10 cellular contexts compared by ENCODE assay signal in the genomic region with DNA sequence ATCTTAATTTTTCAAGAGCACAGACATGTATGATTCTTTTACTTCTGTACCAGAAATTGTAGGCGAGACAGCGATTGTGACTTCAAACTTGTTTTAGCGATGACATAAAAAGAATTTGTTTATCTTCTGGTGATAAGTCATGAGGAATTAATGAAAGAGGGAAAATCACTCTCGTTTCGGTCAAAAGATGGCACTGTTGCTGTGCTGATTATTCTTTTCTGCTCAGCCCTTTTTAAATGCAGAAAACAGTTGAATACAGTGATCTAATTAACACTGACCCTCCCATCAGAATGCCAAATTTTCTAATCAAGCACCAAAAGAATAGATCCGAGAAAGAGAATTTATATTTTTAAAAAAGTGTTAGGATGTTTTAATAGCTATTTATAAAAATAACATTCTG. TPM values are rescaled to one million over a fixed set of nuclear protein-coding genes. Genes with fewer than 3 reads are reported as not detected.
A peak's percentile ranks its signal among the peaks of the same experiment; 100 is the strongest.
DNase-seq lines count a peak whose midpoint lies in the region; ATAC-seq, FAIRE-seq and TF ChIP-seq lines count a peak whose summit lies in the region.
"Had no signal": no experiment of that assay in that cellular context is flagged by ENCODE, and none has a peak within 500 bp of the region (broad histone marks: within the 10 kb centered on the region; RNA-seq: fewer than 3 reads in every experiment).

No MANE protein-coding gene starts in this region.

- H3K27ac ChIP-seq in Karpas-422 (ENCODE audit: low read length) (no peak overlapping the region), ascending aorta (no peak overlapping the region), kidney (ENCODE audit: low read depth in 2 of 2, low read length in 2 of 2) (no peak overlapping the region)

- H3K4me1 ChIP-seq in Karpas-422 (ENCODE audit: low read length) (peaks cover 11% of the 10 kb centered on the region), ascending aorta (no peaks in the 10 kb centered on the region), kidney (ENCODE audit: control insufficient read depth in 1 of 2, insufficient read depth in 1 of 2, low read depth in 1 of 2, low read length in 2 of 2) (no peaks in the 10 kb centered on the region)

- intact Hi-C loops in ascending aorta (cut with DNase I) = no loop called here
- intact Hi-C loops in kidney (cut with DNase I) = no loop called here

- H3K4me3 ChIP-seq in BJ (ENCODE audit: low read depth, low read length) (no peak overlapping the region), Karpas-422 (ENCODE audit: low read length) (no peak overlapping the region), ascending aorta (no peak overlapping the region), kidney (ENCODE audit: low read length in 2 of 2) (no peak overlapping the region)

- no peak for ATAC-seq in HG03439 (IDR thresholded peaks at IDR 0.05; ENCODE audit: unreplicated experiment)
- ATAC-seq in GM19023 (IDR thresholded peaks at IDR 0.05; ENCODE audit: unreplicated experiment) = no peak
- no peak for ATAC-seq in stimulated activated naive CD8-positive, alpha-beta T cell treated with anti-CD3 and anti-CD28 coated beads, Interleukin-15, Interleukin-2, amounts not matched to agents 100 U/mL and 50 U/mL, for 24 hours

- TF ChIP-seq CTCF in BJ (IDR thresholded peaks at IDR 0.05; ENCODE audit: insufficient read depth, low read depth, low read length) = peak; percentile 50
- TF ChIP-seq CTCF in ascending aorta (IDR thresholded peaks at IDR 0.05) = peak in 2 of 3 experiments; percentile 4 to 31
- peak; percentile 18 for TF ChIP-seq CTCF in kidney (IDR thresholded peaks at IDR 0.05; ENCODE audit: borderline replicate concordance, extremely low read depth, insufficient read depth)

- no peak overlapping the region for H3K9ac ChIP-seq in Karpas-422 (ENCODE audit: low read length)
- no peak overlapping the region for H3K9ac ChIP-seq in kidney (ENCODE audit: low read length in 2 of 2)

- no peaks in the 10 kb centered on the region for H3K27me3 Mint-ChIP-seq in activated CD4-positive, alpha-beta memory T cell treated with anti-CD3 and anti-CD28 coated beads, Interleukin-2, amount 10 ng/mL, durations not matched to agents 7 days and 5 days

- CTCF ChIA-PET in BJ (lab: Yijun Ruan, JAX) = no interaction called here
- CTCF ChIA-PET in activated CD4-positive, alpha-beta memory T cell treated with anti-CD3 and anti-CD28 coated beads, Interleukin-2, amount 10 ng/mL, durations not matched to agents 7 days and 5 days (lab: Charles Lee) = no interaction called here

- H3K9me3 Mint-ChIP-seq in activated CD4-positive, alpha-beta memory T cell treated with anti-CD3 and anti-CD28 coated beads, Interleukin-2, amount 10 ng/mL, durations not matched to agents 7 days and 5 days = no peaks in the 10 kb centered on the region

- no peak overlapping the region for H2AFZ ChIP-seq in Karpas-422 (ENCODE audit: low read length)

- H3K4me2 ChIP-seq in Karpas-422 (ENCODE audit: low read depth, low read length, poor library complexity, severe bottlenecking) = no peak overlapping the region

- H3K36me3 ChIP-seq in BJ (ENCODE audit: control insufficient read depth, insufficient read depth, low read length) = no peaks in the 10 kb centered on the region
- H3K36me3 ChIP-seq in Karpas-422 (ENCODE audit: insufficient read depth, low read length) = peaks cover 5% of the 10 kb centered on the region; the same call in 1 of the 2 replicates
- H3K36me3 ChIP-seq in ascending aorta = peaks cover 3 to 7% of the 10 kb centered on the region in 2 donors
- no peaks in the 10 kb centered on the region for H3K36me3 ChIP-seq in kidney (ENCODE audit: control insufficient read depth in 1 of 2, insufficient read depth in 2 of 2, low read length in 2 of 2)

- POLR2A ChIA-PET in BJ (lab: Charles Lee) = no interaction called here
- POLR2A ChIA-PET in activated CD4-positive, alpha-beta memory T cell treated with anti-CD3 and anti-CD28 coated beads, Interleukin-2, amount 10 ng/mL, durations not matched to agents 7 days and 5 days (lab: Charles Lee) = no interaction called here

- no peak for FAIRE-seq in kidney (lab: Jason Lieb, UNC)

- H3K9me2 ChIP-seq in Karpas-422 (replicated peaks; ENCODE audit: insufficient read depth, low read length) = no peaks in the 10 kb centered on the region

- no peaks in the 10 kb centered on the region for H3K4me1 Mint-ChIP-seq in activated CD4-positive, alpha-beta memory T cell treated with anti-CD3 and anti-CD28 coated beads, Interleukin-2, amount 10 ng/mL, durations not matched to agents 7 days and 5 days

- H3K79me2 ChIP-seq in Karpas-422 (ENCODE audit: low read length) = 0 out of 2 replicates have a peak, but pooled peaks cover 3% of the 10 kb centered on the region

- H3K27ac Mint-ChIP-seq in activated CD4-positive, alpha-beta memory T cell treated with anti-CD3 and anti-CD28 coated beads, Interleukin-2, amount 10 ng/mL, durations not matched to agents 7 days and 5 days = no peak overlapping the region

- H3K9me3 ChIP-seq in Karpas-422 (ENCODE audit: low read length) = no peaks in the 10 kb centered on the region
- H3K9me3 ChIP-seq in ascending aorta = no peaks in the 10 kb centered on the region
- H3K9me3 ChIP-seq in kidney (ENCODE audit: control insufficient read depth in 1 of 2, low read length in 2 of 2) = no peaks in the 10 kb centered on the region

- DNase-seq in BJ (ENCODE audit: low read depth) (no peak), Karpas-422 (peak; percentile 56), ascending aorta (ENCODE audit: low spot score in 2 of 2) (no peak), kidney (no peak)
- no peak for DNase-seq in activated CD4-positive, alpha-beta memory T cell treated with anti-CD3 and anti-CD28 coated beads, Interleukin-2, amount 10 ng/mL, durations not matched to agents 7 days and 5 days
- no peak for DNase-seq in stimulated activated naive CD8-positive, alpha-beta T cell treated with anti-CD3 and anti-CD28 coated beads, Interleukin-15, Interleukin-2, amounts not matched to agents 100 U/mL and 50 U/mL, for 24 hours
- DNase-seq: activated gamma-delta T cell treated with Interleukin-2 at 50 U/mL for 16 hours, NCI-H146 had no signal

- H3K4me3 Mint-ChIP-seq in activated CD4-positive, alpha-beta memory T cell treated with anti-CD3 and anti-CD28 coated beads, Interleukin-2, amount 10 ng/mL, durations not matched to agents 7 days and 5 days = no peak overlapping the region

- H3K27me3 ChIP-seq in BJ (ENCODE audit: control insufficient read depth, insufficient read depth, low read length) (no peaks in the 10 kb centered on the region), Karpas-422 (ENCODE audit: low read length) (no peaks in the 10 kb centered on the region), ascending aorta (no peaks in the 10 kb centered on the region)

- no peaks in the 10 kb centered on the region for H4K20me1 ChIP-seq in Karpas-422 (ENCODE audit: insufficient read depth, low read depth, low read length)

- H3K36me3 Mint-ChIP-seq in activated CD4-positive, alpha-beta memory T cell treated with anti-CD3 and anti-CD28 coated beads, Interleukin-2, amount 10 ng/mL, durations not matched to agents 7 days and 5 days (ENCODE audit: low read depth) = peaks cover 10% of the 10 kb centered on the region

RNA-seq across cellular contexts. Expression of gene NSUN3, which starts 52.6 kb away (rescaled TPM):
- 8.2 and 8.7 TPM in 2 replicates for polyA plus RNA-seq in BJ (2011; rRNA removed)
- 6.8 and 7.1 TPM in 2 replicates for polyA minus RNA-seq in BJ (2011; rRNA and poly(A)+ RNA removed)
- total RNA-seq in Karpas-422 (2014; rRNA removed; shearing (Covaris generic); ENCODE audit: low replicate concordance) = 15.3 and 36.9 TPM in 2 replicates
- total RNA-seq in ascending aorta = 17.1 TPM
- total RNA-seq in kidney = 16.3 TPM
- 6.5 TPM for polyA plus RNA-seq in kidney (ENCODE audit: insufficient read depth, low read depth, low replicate concordance)
- total RNA-seq in activated CD4-positive, alpha-beta memory T cell treated with anti-CD3 and anti-CD28 coated beads, Interleukin-2, amount 10 ng/mL, durations not matched to agents 7 days and 5 days = 10 to 100 TPM; 15.2 to 16.1 TPM

RNA-seq across cellular contexts. Expression of gene DHFR2, which starts 52.8 kb away (rescaled TPM):
- polyA plus RNA-seq in BJ (2011; rRNA removed) (1.6 and 2.5 TPM in 2 replicates), kidney (ENCODE audit: insufficient read depth, low read depth, low replicate concordance) (4.0 TPM)
- polyA minus RNA-seq in BJ (2011; rRNA and poly(A)+ RNA removed) = 1.2 and 1.4 TPM in 2 replicates
- 5.6 and 7.9 TPM in 2 replicates for total RNA-seq in Karpas-422 (2014; rRNA removed; shearing (Covaris generic); ENCODE audit: low replicate concordance)
- total RNA-seq in ascending aorta (1.1 TPM), kidney (9.9 TPM)
- 10 to 100 TPM in 1 of 2 experiments, 1 to 10 TPM in 1; 9.4 to 10.4 TPM for total RNA-seq in activated CD4-positive, alpha-beta memory T cell treated with anti-CD3 and anti-CD28 coated beads, Interleukin-2, amount 10 ng/mL, durations not matched to agents 7 days and 5 days
